Comparison of ENCODE assay signal across 1 cellular context in genomic region chr16:75464130-75464918, GRCh38.
A peak's percentile ranks its signal among the peaks of the same experiment; 100 is the strongest.
TF ChIP-seq lines count a peak whose summit lies in the region.

TSS of gene TMEM170A (minus strand) at chr16:75464689. CDS start at chr16:75464600, 89 bp downstream.

TF ChIP-seq in K562, 482 proteins besides CTCF, POLR2A, EP300 and RAD21 (continued from another document and continues in another):
- TF ChIP-seq THAP12 (CRISPR knock-in tag; IDR thresholded peaks at IDR 0.05) (0 out of 2 replicates have a peak, but pooled peaks have one; percentile 28), TCF3 (CRISPR knock-in tag; IDR thresholded peaks at IDR 0.05) (no peak), POLR2AphosphoS5 (IDR thresholded peaks at IDR 0.05; ENCODE audit: control insufficient read depth, insufficient read depth, low read depth, low read length) (peak; percentile 84; the same call in 1 of the 2 replicates), ZFP1 (CRISPR knock-in tag; IDR thresholded peaks at IDR 0.05) (no peak), HDAC3 (IDR thresholded peaks at IDR 0.05; ENCODE audit: borderline replicate concordance, partially characterized antibody) (no peak), NEUROD1 (IDR thresholded peaks at IDR 0.05; ENCODE audit: borderline replicate concordance, low read depth, low read length, partially characterized antibody) (peak; percentile 79), RFX7 (CRISPR knock-in tag; IDR thresholded peaks at IDR 0.05) (no peak), RBM25 (IDR thresholded peaks at IDR 0.05; ENCODE audit: low read depth, low read length, severe bottlenecking) (peak; percentile 98), MCM7 (IDR thresholded peaks at IDR 0.05) (no peak), KHSRP (IDR thresholded peaks at IDR 0.05) (no peak), SMARCB1 (IDR thresholded peaks at IDR 0.05; ENCODE audit: insufficient read length, low read depth) (no peak), RBM34 (IDR thresholded peaks at IDR 0.05; ENCODE audit: borderline replicate concordance, insufficient read depth, low read length) (no peak), ZNF197 (CRISPR knock-in tag; IDR thresholded peaks at IDR 0.05; ENCODE audit: low read depth) (no peak), ZNF175 (CRISPR knock-in tag; IDR thresholded peaks at IDR 0.05; ENCODE audit: low read depth) (no peak), IRF9 (tag; IDR thresholded peaks at IDR 0.05) (no peak), HIVEP1 (CRISPR knock-in tag; IDR thresholded peaks at IDR 0.05) (no peak), HLTF (IDR thresholded peaks at IDR 0.05) (no peak), RBBP5 (IDR thresholded peaks at IDR 0.05; ENCODE audit: borderline replicate concordance, insufficient read depth, low read length, poor library complexity, severe bottlenecking) (peak; percentile 83), GATAD2B (IDR thresholded peaks at IDR 0.05; ENCODE audit: borderline replicate concordance) (no peak), MED1 (CRISPR knock-in tag; IDR thresholded peaks at IDR 0.05; ENCODE audit: borderline replicate concordance) (no peak), KDM5B (IDR thresholded peaks at IDR 0.05; ENCODE audit: insufficient replicate concordance, low read depth, low read length) (peak; percentile 96), ELK1 (CRISPR knock-in tag; IDR thresholded peaks at IDR 0.05) (no peak), PRPF4 (IDR thresholded peaks at IDR 0.05; ENCODE audit: insufficient read depth, low read depth, low read length, poor library complexity, severe bottlenecking) (no peak), FOXJ3 (CRISPR knock-in tag; IDR thresholded peaks at IDR 0.05) (no peak), SNRNP70 (optimal IDR thresholded peaks at IDR 0.05; ENCODE audit: low read depth, low read length) (no peak), CREB5 (CRISPR knock-in tag; IDR thresholded peaks at IDR 0.05) (no peak), ZNF184 (CRISPR knock-in tag; IDR thresholded peaks at IDR 0.05) (no peak), TEAD4 (IDR thresholded peaks at IDR 0.05; ENCODE audit: low read length) (peak; percentile 28; the same call in 1 of the 2 replicates), TEAD4 (CRISPR knock-in tag; IDR thresholded peaks at IDR 0.05; ENCODE audit: borderline replicate concordance) (no peak), SMARCA5 (IDR thresholded peaks at IDR 0.05) (no peak), PRMT5 (CRISPR knock-in tag; IDR thresholded peaks at IDR 0.05) (no peak), ZNF699 (CRISPR knock-in tag; IDR thresholded peaks at IDR 0.05; ENCODE audit: insufficient replicate concordance) (no peak)
- TF ChIP-seq, protein P1, sequence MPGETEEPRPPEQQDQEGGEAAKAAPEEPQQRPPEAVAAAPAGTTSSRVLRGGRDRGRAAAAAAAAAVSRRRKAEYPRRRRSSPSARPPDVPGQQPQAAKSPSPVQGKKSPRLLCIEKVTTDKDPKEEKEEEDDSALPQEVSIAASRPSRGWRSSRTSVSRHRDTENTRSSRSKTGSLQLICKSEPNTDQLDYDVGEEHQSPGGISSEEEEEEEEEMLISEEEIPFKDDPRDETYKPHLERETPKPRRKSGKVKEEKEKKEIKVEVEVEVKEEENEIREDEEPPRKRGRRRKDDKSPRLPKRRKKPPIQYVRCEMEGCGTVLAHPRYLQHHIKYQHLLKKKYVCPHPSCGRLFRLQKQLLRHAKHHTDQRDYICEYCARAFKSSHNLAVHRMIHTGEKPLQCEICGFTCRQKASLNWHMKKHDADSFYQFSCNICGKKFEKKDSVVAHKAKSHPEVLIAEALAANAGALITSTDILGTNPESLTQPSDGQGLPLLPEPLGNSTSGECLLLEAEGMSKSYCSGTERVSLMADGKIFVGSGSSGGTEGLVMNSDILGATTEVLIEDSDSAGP (CRISPR knock-in tag; IDR thresholded peaks at IDR 0.05) = peak; percentile 23; the same call in 1 of the 2 replicates
- TF ChIP-seq, protein P2, sequence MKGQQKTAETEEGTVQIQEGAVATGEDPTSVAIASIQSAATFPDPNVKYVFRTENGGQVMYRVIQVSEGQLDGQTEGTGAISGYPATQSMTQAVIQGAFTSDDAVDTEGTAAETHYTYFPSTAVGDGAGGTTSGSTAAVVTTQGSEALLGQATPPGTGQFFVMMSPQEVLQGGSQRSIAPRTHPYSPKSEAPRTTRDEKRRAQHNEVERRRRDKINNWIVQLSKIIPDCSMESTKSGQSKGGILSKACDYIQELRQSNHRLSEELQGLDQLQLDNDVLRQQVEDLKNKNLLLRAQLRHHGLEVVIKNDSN (CRISPR knock-in tag; IDR thresholded peaks at IDR 0.05) = peak; percentile 28; the same call in 1 of the 2 replicates
- TF ChIP-seq, protein P3, sequence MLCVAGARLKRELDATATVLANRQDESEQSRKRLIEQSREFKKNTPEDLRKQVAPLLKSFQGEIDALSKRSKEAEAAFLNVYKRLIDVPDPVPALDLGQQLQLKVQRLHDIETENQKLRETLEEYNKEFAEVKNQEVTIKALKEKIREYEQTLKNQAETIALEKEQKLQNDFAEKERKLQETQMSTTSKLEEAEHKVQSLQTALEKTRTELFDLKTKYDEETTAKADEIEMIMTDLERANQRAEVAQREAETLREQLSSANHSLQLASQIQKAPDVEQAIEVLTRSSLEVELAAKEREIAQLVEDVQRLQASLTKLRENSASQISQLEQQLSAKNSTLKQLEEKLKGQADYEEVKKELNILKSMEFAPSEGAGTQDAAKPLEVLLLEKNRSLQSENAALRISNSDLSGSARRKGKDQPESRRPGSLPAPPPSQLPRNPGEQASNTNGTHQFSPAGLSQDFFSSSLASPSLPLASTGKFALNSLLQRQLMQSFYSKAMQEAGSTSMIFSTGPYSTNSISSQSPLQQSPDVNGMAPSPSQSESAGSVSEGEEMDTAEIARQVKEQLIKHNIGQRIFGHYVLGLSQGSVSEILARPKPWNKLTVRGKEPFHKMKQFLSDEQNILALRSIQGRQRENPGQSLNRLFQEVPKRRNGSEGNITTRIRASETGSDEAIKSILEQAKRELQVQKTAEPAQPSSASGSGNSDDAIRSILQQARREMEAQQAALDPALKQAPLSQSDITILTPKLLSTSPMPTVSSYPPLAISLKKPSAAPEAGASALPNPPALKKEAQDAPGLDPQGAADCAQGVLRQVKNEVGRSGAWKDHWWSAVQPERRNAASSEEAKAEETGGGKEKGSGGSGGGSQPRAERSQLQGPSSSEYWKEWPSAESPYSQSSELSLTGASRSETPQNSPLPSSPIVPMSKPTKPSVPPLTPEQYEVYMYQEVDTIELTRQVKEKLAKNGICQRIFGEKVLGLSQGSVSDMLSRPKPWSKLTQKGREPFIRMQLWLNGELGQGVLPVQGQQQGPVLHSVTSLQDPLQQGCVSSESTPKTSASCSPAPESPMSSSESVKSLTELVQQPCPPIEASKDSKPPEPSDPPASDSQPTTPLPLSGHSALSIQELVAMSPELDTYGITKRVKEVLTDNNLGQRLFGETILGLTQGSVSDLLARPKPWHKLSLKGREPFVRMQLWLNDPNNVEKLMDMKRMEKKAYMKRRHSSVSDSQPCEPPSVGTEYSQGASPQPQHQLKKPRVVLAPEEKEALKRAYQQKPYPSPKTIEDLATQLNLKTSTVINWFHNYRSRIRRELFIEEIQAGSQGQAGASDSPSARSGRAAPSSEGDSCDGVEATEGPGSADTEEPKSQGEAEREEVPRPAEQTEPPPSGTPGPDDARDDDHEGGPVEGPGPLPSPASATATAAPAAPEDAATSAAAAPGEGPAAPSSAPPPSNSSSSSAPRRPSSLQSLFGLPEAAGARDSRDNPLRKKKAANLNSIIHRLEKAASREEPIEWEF (CRISPR knock-in tag; IDR thresholded peaks at IDR 0.05) = no peak
- TF ChIP-seq, protein P4, sequence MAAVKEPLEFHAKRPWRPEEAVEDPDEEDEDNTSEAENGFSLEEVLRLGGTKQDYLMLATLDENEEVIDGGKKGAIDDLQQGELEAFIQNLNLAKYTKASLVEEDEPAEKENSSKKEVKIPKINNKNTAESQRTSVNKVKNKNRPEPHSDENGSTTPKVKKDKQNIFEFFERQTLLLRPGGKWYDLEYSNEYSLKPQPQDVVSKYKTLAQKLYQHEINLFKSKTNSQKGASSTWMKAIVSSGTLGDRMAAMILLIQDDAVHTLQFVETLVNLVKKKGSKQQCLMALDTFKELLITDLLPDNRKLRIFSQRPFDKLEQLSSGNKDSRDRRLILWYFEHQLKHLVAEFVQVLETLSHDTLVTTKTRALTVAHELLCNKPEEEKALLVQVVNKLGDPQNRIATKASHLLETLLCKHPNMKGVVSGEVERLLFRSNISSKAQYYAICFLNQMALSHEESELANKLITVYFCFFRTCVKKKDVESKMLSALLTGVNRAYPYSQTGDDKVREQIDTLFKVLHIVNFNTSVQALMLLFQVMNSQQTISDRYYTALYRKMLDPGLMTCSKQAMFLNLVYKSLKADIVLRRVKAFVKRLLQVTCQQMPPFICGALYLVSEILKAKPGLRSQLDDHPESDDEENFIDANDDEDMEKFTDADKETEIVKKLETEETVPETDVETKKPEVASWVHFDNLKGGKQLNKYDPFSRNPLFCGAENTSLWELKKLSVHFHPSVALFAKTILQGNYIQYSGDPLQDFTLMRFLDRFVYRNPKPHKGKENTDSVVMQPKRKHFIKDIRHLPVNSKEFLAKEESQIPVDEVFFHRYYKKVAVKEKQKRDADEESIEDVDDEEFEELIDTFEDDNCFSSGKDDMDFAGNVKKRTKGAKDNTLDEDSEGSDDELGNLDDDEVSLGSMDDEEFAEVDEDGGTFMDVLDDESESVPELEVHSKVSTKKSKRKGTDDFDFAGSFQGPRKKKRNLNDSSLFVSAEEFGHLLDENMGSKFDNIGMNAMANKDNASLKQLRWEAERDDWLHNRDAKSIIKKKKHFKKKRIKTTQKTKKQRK (IDR thresholded peaks at IDR 0.05; ENCODE audit: borderline replicate concordance, low read depth, low read length) = 0 out of 2 replicates have a peak, but pooled peaks have one; percentile 17
